In genomic region chr1:54406339-54407181, GRCh38 we compare ENCODE assay signal across 8 cellular contexts.
DNase-seq lines count a peak whose midpoint lies in the region; ATAC-seq lines count a peak whose summit lies in the region.

SSBP3 (minus strand) TSS chr1:54406394.

- H3K27ac ChIP-seq in ACC112 (ENCODE audit: low read depth, low read length) (peak within 1 kb of the TSS; percentile 56), caudate nucleus (ENCODE audit: low read depth, low read length) (peak within 1 kb of the TSS; percentile 87)

- peaks cover 33% of the 10 kb centered on the region for H3K4me1 ChIP-seq in ACC112 (ENCODE audit: control insufficient read depth, insufficient read depth, low read length, unreplicated experiment)

- H3K27me3 ChIP-seq in ACC112 (ENCODE audit: insufficient read depth, low read length) = no peaks in the 10 kb centered on the region

- DNase-seq in NCI-H2227 (lab: John Stamatoyannopoulos, UW; ENCODE audit: unreplicated experiment) = peak; percentile 97
- DNase-seq in activated CD4-positive, CD25-positive, alpha-beta regulatory T cell (lab: John Stamatoyannopoulos, UW) = peak; percentile 70 to 88 (median 79)
- DNase-seq in caudate nucleus (lab: John Stamatoyannopoulos, UW) = peak in 59 of 61 donors; percentile 36 to 94 (median 83)
- peak; percentile 97 for DNase-seq in islet precursor cell
- peak; percentile 82 to 89 (median 85) for DNase-seq in stimulated activated CD4-positive, alpha-beta T cell treated with anti-CD3 and anti-CD28 coated beads, Interleukin-12 subunit alpha, Interleukin-12 subunit beta, amount 100 ng/mL, for 48 hours (ENCODE audit: low read depth in 2 of 3, low spot score in 1 of 3)

- H3K36me3 ChIP-seq in ACC112 (ENCODE audit: insufficient read depth, low read length) = no peaks in the 10 kb centered on the region; the same call in 1 of the 2 replicates

- no peaks in the 10 kb centered on the region for H3K79me2 ChIP-seq in ACC112 (ENCODE audit: control insufficient read depth, insufficient read depth, low read length, unreplicated experiment)

- peak; percentile 85 for ATAC-seq in GM18868 (IDR thresholded peaks at IDR 0.05; ENCODE audit: unreplicated experiment)
- ATAC-seq in HG03135 (IDR thresholded peaks at IDR 0.05; ENCODE audit: unreplicated experiment) = peak; percentile 90

- peak within 1 kb of the TSS; percentile 97 for H2AFZ ChIP-seq in ACC112 (ENCODE audit: low read length, unreplicated experiment)

- H3K4me3 ChIP-seq in ACC112 (ENCODE audit: low read depth, low read length) = peak within 1 kb of the TSS; percentile 93

Comparison
In these comparisons a context has a peak if more than half of its experiments do, and no peak if none do; other contexts are left out.
1. Peak in every context shown above with its lines: DNase-seq, ATAC-seq, H3K4me3 ChIP-seq and H3K27ac ChIP-seq.